25 cellular contexts compared by ENCODE assay signal in genomic region chr13:81582381-81582780, GRCh38.
"Had no signal": no experiment of that assay in that cellular context is flagged by ENCODE, and none has a peak within 500 bp of the region (broad histone marks: within the 10 kb centered on the region; RNA-seq: fewer than 3 reads in every experiment).

No MANE protein-coding gene starts in this region.

- H3K36me3 Mint-ChIP-seq: mesothelial cell of epicardium, naive B cell had no signal

- H3K4me1 ChIP-seq: colonic mucosa, esophagus squamous epithelium, gastrocnemius medialis, heart right ventricle, left lung, lower lobe of right lung had no signal

- ATAC-seq: effector memory CD8-positive, alpha-beta T cell; esophagus mucosa; gastrocnemius medialis; heart right ventricle; left cardiac atrium; left lung; left ventricle myocardium superior; lower lobe of right lung; mucosa of descending colon had no signal

- H3K4me3 Mint-ChIP-seq: dendritic cell treated with granulocyte-macrophage colony-stimulating factor and Interleukin-4, amounts not matched to agents 40 ng/mL and 50 ng/mL, for 4 days; effector memory CD8-positive, alpha-beta T cell; endodermal cell; mesothelial cell of epicardium; naive B cell had no signal

- DNase-seq: colonic mucosa; cortex of kidney; effector CD8-positive, alpha-beta T cell; effector memory CD8-positive, alpha-beta T cell; endodermal cell; erythroblast; esophagus squamous epithelium; foreskin fibroblast; foreskin melanocyte; gastrocnemius medialis; glutamatergic neuron; head of caudate nucleus; heart right ventricle; hippocampal formation; left cardiac atrium; left lung; left ventricle myocardium superior; lower lobe of right lung; mesenchymal stem cell; mucosa of descending colon; naive B cell had no signal

- H3K4me1 Mint-ChIP-seq: naive B cell had no signal

- H3K36me3 ChIP-seq: colonic mucosa, esophagus squamous epithelium, gastrocnemius medialis, heart right ventricle, left lung, lower lobe of right lung had no signal

- H3K27me3 ChIP-seq: colonic mucosa, esophagus squamous epithelium, gastrocnemius medialis, heart right ventricle, left lung had no signal

- H3K9me3 Mint-ChIP-seq: endodermal cell had no signal

- H3K27ac ChIP-seq: colonic mucosa, epithelial cell of prostate, esophagus squamous epithelium, gastrocnemius medialis, heart right ventricle, left lung, lower lobe of right lung had no signal

- H3K4me3 ChIP-seq: colonic mucosa, esophagus squamous epithelium, gastrocnemius medialis, heart right ventricle, left lung, lower lobe of right lung, mucosa of descending colon had no signal

- H3K27ac Mint-ChIP-seq: dendritic cell treated with granulocyte-macrophage colony-stimulating factor and Interleukin-4, amounts not matched to agents 40 ng/mL and 50 ng/mL, for 4 days; effector memory CD8-positive, alpha-beta T cell; endodermal cell; mesothelial cell of epicardium; naive B cell had no signal

- H3K27me3 Mint-ChIP-seq: dendritic cell treated with granulocyte-macrophage colony-stimulating factor and Interleukin-4, amounts not matched to agents 40 ng/mL and 50 ng/mL, for 4 days; effector memory CD8-positive, alpha-beta T cell; naive B cell had no signal

- H3K9me3 ChIP-seq: colonic mucosa, esophagus squamous epithelium, gastrocnemius medialis, heart right ventricle, left lung, lower lobe of right lung, mucosa of descending colon had no signal
